21 cellular contexts compared by ENCODE assay signal in the genomic region with DNA sequence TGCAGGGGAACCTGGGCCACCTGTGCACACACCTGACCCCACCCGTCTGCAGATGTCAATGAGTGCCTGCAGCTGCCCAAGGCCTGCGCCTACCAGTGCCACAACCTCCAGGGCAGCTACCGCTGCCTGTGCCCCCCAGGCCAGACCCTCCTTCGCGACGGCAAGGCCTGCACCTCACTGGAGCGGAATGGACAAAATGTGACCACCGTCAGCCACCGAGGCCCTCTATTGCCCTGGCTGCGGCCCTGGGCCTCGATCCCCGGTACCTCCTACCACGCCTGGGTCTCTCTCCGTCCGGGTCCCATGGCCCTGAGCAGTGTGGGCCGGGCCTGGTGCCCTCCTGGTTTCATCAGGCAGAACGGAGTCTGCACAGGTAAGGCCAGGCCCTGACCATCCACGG. TPM values are rescaled to one million over a fixed set of nuclear protein-coding genes. Genes with fewer than 3 reads are reported as not detected.
DNase-seq lines count a peak whose midpoint lies in the region; ATAC-seq and TF ChIP-seq lines count a peak whose summit lies in the region.
"Had no signal": no experiment of that assay in that cellular context is flagged by ENCODE, and none has a peak within 500 bp of the region (broad histone marks: within the 10 kb centered on the region; RNA-seq: fewer than 3 reads in every experiment).

No MANE protein-coding gene starts in this region.

- no peak overlapping the region for H3K14ac ChIP-seq in neuronal stem cell (ENCODE audit: low read length)

- no peak overlapping the region for H3K18ac ChIP-seq in neuronal stem cell (ENCODE audit: low read length)

- TF ChIP-seq CTCF in RWPE2 (IDR thresholded peaks at IDR 0.05; ENCODE audit: poor library complexity, severe bottlenecking), result no peak
- no peak for TF ChIP-seq CTCF in GM10266 (IDR thresholded peaks at IDR 0.05; ENCODE audit: control insufficient read depth, insufficient read depth, low read depth, missing control alignments)
- no peak for TF ChIP-seq CTCF in omental fat pad (IDR thresholded peaks at IDR 0.05)

- H3K4me1 ChIP-seq in RWPE2 (ENCODE audit: insufficient read depth, poor library complexity, severe bottlenecking) (peaks cover 17% of the 10 kb centered on the region), neuronal stem cell (ENCODE audit: control insufficient read depth in 2 of 2, insufficient read depth in 1 of 2, low read depth in 1 of 2, low read length in 2 of 2) (peaks cover 0 to 10% of the 10 kb centered on the region in 2 donors)

- peak overlapping the region; percentile 45 for H2BK15ac ChIP-seq in neuronal stem cell (ENCODE audit: low read length)

- no peak overlapping the region for H3K23ac ChIP-seq in neuronal stem cell (ENCODE audit: low read depth, low read length, poor library complexity)

- H3K27ac ChIP-seq in RWPE2 (ENCODE audit: poor library complexity, severe bottlenecking), result no peak overlapping the region
- H3K27ac ChIP-seq in neuronal stem cell (replicated peaks; ENCODE audit: low read length), result no peak overlapping the region
- H3K27ac ChIP-seq: A549 had no signal

- H3K9ac ChIP-seq in neuronal stem cell (ENCODE audit: low read depth, low read length, poor library complexity), result peak overlapping the region; percentile 25

- no CpG with 5 or more reads among the region's 18 CpGs for WGBS in neuronal stem cell (ENCODE audit: extremely low coverage in 2 of 2, insufficient read length in 2 of 2, insufficient replicate concordance in 1 of 2), 2 donors

- H3K4ac ChIP-seq in neuronal stem cell (ENCODE audit: low read length), result no peak overlapping the region

- H3K36me3 ChIP-seq in RWPE2 (ENCODE audit: low read depth) (no peaks in the 10 kb centered on the region), neuronal stem cell (replicated peaks in 1 of 2; ENCODE audit: control insufficient read depth in 2 of 2, insufficient read depth in 2 of 2, low read length in 2 of 2) (no peaks in the 10 kb centered on the region)

- H2BK12ac ChIP-seq in neuronal stem cell (ENCODE audit: low read length), result no peak overlapping the region

- no peaks in the 10 kb centered on the region for H3K9me3 ChIP-seq in RWPE2 (ENCODE audit: severe bottlenecking)
- H3K9me3 ChIP-seq in neuronal stem cell (replicated peaks in 1 of 2; ENCODE audit: control insufficient read depth in 2 of 2, insufficient read depth in 1 of 2, low read depth in 1 of 2, low read length in 2 of 2), result no peaks in the 10 kb centered on the region
- H3K9me3 ChIP-seq: A549 had no signal

- H3K79me1 ChIP-seq in neuronal stem cell (ENCODE audit: low read depth, low read length), result peaks cover 2% of the 10 kb centered on the region

- H3K4me3 ChIP-seq in RWPE2 (ENCODE audit: severe bottlenecking) (no peak overlapping the region), neuronal stem cell (ENCODE audit: low read length in 2 of 2) (no peak overlapping the region)
- H3K4me3 ChIP-seq: A549 had no signal

- H2AK5ac ChIP-seq in neuronal stem cell (ENCODE audit: low read depth, low read length), result peak overlapping the region; percentile 99

- no peak for ATAC-seq in RWPE2 (ENCODE audit: low read depth)
- no peak for ATAC-seq in HG03378 (IDR thresholded peaks at IDR 0.05; ENCODE audit: unreplicated experiment)
- ATAC-seq in omental fat pad (ENCODE audit: low FRiP score), result no peak
- ATAC-seq: A549, HCT116 had no signal

- H2BK5ac ChIP-seq in neuronal stem cell (ENCODE audit: low read length), result no peak overlapping the region

- no peak overlapping the region for H4K8ac ChIP-seq in neuronal stem cell (ENCODE audit: low read depth, low read length)

- H2BK120ac ChIP-seq in neuronal stem cell (ENCODE audit: low read depth, low read length), result peak overlapping the region; percentile 61

- no peak overlapping the region for H4K91ac ChIP-seq in neuronal stem cell (ENCODE audit: low read depth, low read length, poor library complexity)

- no peak overlapping the region for H3K4me2 ChIP-seq in neuronal stem cell (ENCODE audit: insufficient read depth, low read length, poor library complexity, severe bottlenecking)
- H3K4me2 ChIP-seq: A549 had no signal

- no peaks in the 10 kb centered on the region for H3K27me3 ChIP-seq in RWPE2 (ENCODE audit: insufficient read depth, poor library complexity, severe bottlenecking)
- peaks cover 9 to 76% (median 25%) of the 10 kb centered on the region in 3 experiments for H3K27me3 ChIP-seq in neuronal stem cell (ENCODE audit: control insufficient read depth in 3 of 3, insufficient read depth in 3 of 3, low read depth in 1 of 3, low read length in 3 of 3)

- DNase-seq in NCI-H748 (lab: John Stamatoyannopoulos, UW; ENCODE audit: unreplicated experiment) (peak; percentile 30), NCI-H748 treated with DMSO at 0.1 percent for 48 hours (lab: John Stamatoyannopoulos, UW) (no peak), NCI-H69 (lab: John Stamatoyannopoulos, UW) (peak; percentile 36), RWPE2 (ENCODE audit: low spot score) (peak; percentile 43), neuronal stem cell (ENCODE audit: low spot score) (no peak), GM10266 (ENCODE audit: extremely low spot score) (no peak), omental fat pad (ENCODE audit: low spot score) (no peak)
- DNase-seq: 8988T; ACHN; C1 segment of cervical spinal cord; Calu3; CD4-positive, alpha-beta memory T cell; COR-L47; DMS79; EL; GF-D8; GOT3; H9 had no signal

- no peak overlapping the region for H2AFZ ChIP-seq in neuronal stem cell (ENCODE audit: low read length)

RNA-seq across cellular contexts. Expression of a gene that starts 14.5 kb away (rescaled TPM):
- polyA plus RNA-seq in neuronal stem cell (2013, experiment 1 of 2), result 19.7 TPM
- 19.8 TPM for polyA plus RNA-seq in neuronal stem cell (2013, experiment 2 of 2)
- 100 to 1,000 TPM; 250 to 621 (median 378) TPM for total RNA-seq in omental fat pad
- total RNA-seq: CD4-positive, alpha-beta memory T cell had no signal
- polyA plus RNA-seq: CD4-positive, alpha-beta memory T cell had no signal

Comparison
In these comparisons a context has a peak if more than half of its experiments do, and no peak if none do; other contexts are left out.
1. DNase-seq: peak in NCI-H748 (single experiment), NCI-H69 (single experiment) and RWPE2 (single experiment); none in NCI-H748 treated with DMSO at 0.1 percent for 48 hours (single experiment), neuronal stem cell (single experiment), GM10266 (single experiment) and omental fat pad (single experiment).